ENCODE assay signal across 24 cellular contexts in genomic region chr20:44723798-44724362, GRCh38. TPM values are rescaled to one million over a fixed set of nuclear protein-coding genes. Genes with fewer than 3 reads are reported as not detected.
"Had no signal": no experiment of that assay in that cellular context is flagged by ENCODE, and none has a peak within 500 bp of the region (broad histone marks: within the 10 kb centered on the region; RNA-seq: fewer than 3 reads in every experiment).

No MANE protein-coding gene starts in this region.

- H3K4me3 ChIP-seq: body of pancreas, cardiac muscle cell, left lung had no signal

- H3K27ac Mint-ChIP-seq: activated CD4-positive, alpha-beta memory T cell treated with anti-CD3 and anti-CD28 coated beads for 36 hours; activated naive CD4-positive, alpha-beta T cell treated with anti-CD3 and anti-CD28 coated beads for 36 hours; activated T-cell treated with anti-CD3 and anti-CD28 coated beads, Interleukin-2, amount 50 U/mL, for 72 hours; nephron had no signal

- H3K9me3 Mint-ChIP-seq: activated CD4-positive, alpha-beta memory T cell treated with anti-CD3 and anti-CD28 coated beads for 36 hours; activated naive CD4-positive, alpha-beta T cell treated with anti-CD3 and anti-CD28 coated beads for 36 hours; activated T-cell treated with anti-CD3 and anti-CD28 coated beads, Interleukin-2, amount 50 U/mL, for 72 hours; nephron; stimulated activated naive CD8-positive, alpha-beta T cell treated with anti-CD3 and anti-CD28 coated beads, Interleukin-15, amount 100 ng/mL, for 72 hours had no signal

- DNase-seq: activated CD4-positive, alpha-beta memory T cell treated with anti-CD3 and anti-CD28 coated beads for 36 hours; activated effector memory CD4-positive, alpha-beta T cell treated with Interleukin-2 at 50 U/mL for 16 hours; activated naive CD4-positive, alpha-beta T cell treated with anti-CD3 and anti-CD28 coated beads for 36 hours; activated T-cell treated with anti-CD3 and anti-CD28 coated beads, Interleukin-2, amount 50 U/mL, for 72 hours; body of pancreas; cortex of kidney; foreskin fibroblast; left lung; mammary epithelial cell; right cardiac atrium; stimulated activated CD4-positive, alpha-beta T cell treated with anti-CD3 and anti-CD28 coated beads, Interleukin-1b, Interleukin-23, amount 100 ng/mL, for 48 hours; stimulated activated naive CD8-positive, alpha-beta T cell treated with anti-CD3 and anti-CD28 coated beads, Interleukin-15, amount 100 ng/mL, for 72 hours; T-helper 1 cell had no signal

- ATAC-seq: activated T-cell treated with anti-CD3 and anti-CD28 coated beads, Interleukin-2, amount 50 U/mL, for 72 hours; body of pancreas; left lung; right cardiac atrium; stimulated activated naive CD8-positive, alpha-beta T cell treated with anti-CD3 and anti-CD28 coated beads, Interleukin-15, amount 100 ng/mL, for 72 hours had no signal

- H3K27ac ChIP-seq: body of pancreas, cardiac muscle cell, left lung, parathyroid adenoma had no signal

- H3K36me3 ChIP-seq: cardiac muscle cell, left lung had no signal

- H3K9ac ChIP-seq: parathyroid adenoma had no signal

- H3K36me3 Mint-ChIP-seq: activated CD4-positive, alpha-beta memory T cell treated with anti-CD3 and anti-CD28 coated beads for 36 hours had no signal

- H3K4me1 ChIP-seq: parathyroid adenoma had no signal

- H3K9me3 ChIP-seq: body of pancreas, left lung had no signal

- H2AFZ ChIP-seq: parathyroid adenoma had no signal

- H3K27me3 ChIP-seq: body of pancreas, cardiac muscle cell had no signal

RNA-seq across cellular contexts. Expression of gene CCN5, which starts 8.7 kb away (rescaled TPM):
- total RNA-seq: activated CD4-positive, alpha-beta memory T cell treated with anti-CD3 and anti-CD28 coated beads for 36 hours; activated naive CD4-positive, alpha-beta T cell treated with anti-CD3 and anti-CD28 coated beads for 36 hours; activated T-cell treated with anti-CD3 and anti-CD28 coated beads, Interleukin-2, amount 50 U/mL, for 72 hours; cardiac muscle cell; cerebellum; epithelial cell of proximal tubule; glomerular endothelial cell; kidney epithelial cell; mononuclear cell; pulmonary artery endothelial cell; skeletal muscle tissue had no signal
- polyA plus RNA-seq: mammary epithelial cell had no signal

RNA-seq across cellular contexts. Expression of gene KCNK15, which starts 21.8 kb away (rescaled TPM):
- total RNA-seq: cardiac muscle cell, epithelial cell of proximal tubule, myocyte, pulmonary artery endothelial cell had no signal
